Comparison of ENCODE assay signal across 14 cellular contexts in the genomic region with DNA sequence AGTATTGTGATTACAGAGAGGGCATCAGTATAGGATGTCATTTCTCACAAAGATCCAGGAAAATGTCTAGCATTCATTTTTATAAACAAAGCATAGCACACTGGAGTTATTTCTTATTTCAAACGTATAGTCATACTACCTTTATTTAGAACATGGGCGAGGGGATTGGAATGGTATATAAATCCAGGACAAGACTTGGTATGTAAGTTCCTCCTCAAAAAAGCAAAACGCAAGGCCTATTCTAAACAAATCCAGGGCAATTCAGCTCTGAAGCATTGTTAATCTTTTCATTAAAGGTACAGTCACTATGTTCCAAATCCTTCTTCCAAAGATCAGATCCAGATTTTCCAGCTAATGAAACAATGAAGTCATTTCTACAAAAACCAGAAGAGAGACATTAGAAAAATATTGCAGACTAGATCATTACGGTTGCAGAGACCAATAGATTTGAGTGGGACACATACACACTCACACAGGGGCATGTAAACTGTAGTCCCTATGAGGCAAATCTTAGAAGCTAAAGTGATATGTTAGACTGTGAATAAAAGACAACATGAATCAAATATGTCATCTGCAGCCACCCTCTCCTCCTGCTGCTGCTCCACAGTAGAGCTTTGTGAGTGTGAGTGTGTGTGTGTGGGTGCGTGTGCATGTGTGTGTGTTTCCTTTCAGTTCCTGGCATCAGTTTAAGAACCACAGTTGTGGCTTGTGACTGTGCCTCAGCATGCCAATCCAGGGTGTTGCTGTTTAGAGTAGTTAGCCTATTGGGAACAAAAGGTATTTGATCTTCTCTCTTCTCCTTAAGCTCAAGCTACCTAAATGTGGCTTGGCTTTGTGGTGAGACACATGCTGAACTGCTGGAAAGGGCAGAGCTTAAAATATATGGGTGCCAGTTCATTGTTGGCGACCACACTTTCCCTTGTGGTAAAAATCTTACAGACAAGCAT.
DNase-seq lines count a peak whose midpoint lies in the region; ATAC-seq and TF ChIP-seq lines count a peak whose summit lies in the region.
"Had no signal": no experiment of that assay in that cellular context is flagged by ENCODE, and none has a peak within 500 bp of the region (broad histone marks: within the 10 kb centered on the region; RNA-seq: fewer than 3 reads in every experiment).

No MANE protein-coding gene starts in this region.

- no peaks in the 10 kb centered on the region for H3K36me3 Mint-ChIP-seq in nephron (ENCODE audit: low read depth)

- DNase-seq in AG09319 (ENCODE audit: extremely low read depth, low read depth), result peak; percentile 52
- peak; percentile 86 for DNase-seq in MV-4-11 (lab: John Stamatoyannopoulos, UW)
- DNase-seq in MM.1S, result no peak
- no peak for DNase-seq in NCI-H1417 (lab: John Stamatoyannopoulos, UW)
- DNase-seq: GOT3, hippocampal formation, NCI-H1105, NCI-H510A treated with DMSO at 0.1 percent for 48 hours, SHP77 had no signal

- H3K27me3 Mint-ChIP-seq in nephron (ENCODE audit: low read depth), result peaks cover 5% of the 10 kb centered on the region
- H3K27me3 Mint-ChIP-seq: B cell had no signal

- no peaks in the 10 kb centered on the region for H3K9me2 ChIP-seq in MM.1S (replicated peaks; ENCODE audit: insufficient read depth, low read length)

- peak; percentile 88 for ATAC-seq in esophagus mucosa
- ATAC-seq in GM19035 (IDR thresholded peaks at IDR 0.05; ENCODE audit: unreplicated experiment), result no peak
- ATAC-seq in HG03159 (IDR thresholded peaks at IDR 0.05; ENCODE audit: unreplicated experiment), result no peak

- H3K9ac ChIP-seq in MM.1S (ENCODE audit: low read length), result no peak overlapping the region

- H3K36me3 ChIP-seq in MM.1S (replicated peaks; ENCODE audit: insufficient read depth, low read length), result no peaks in the 10 kb centered on the region

- H3K27ac Mint-ChIP-seq in nephron, result peak overlapping the region in 2 of 3 experiments; percentile 49 to 75
- H3K27ac Mint-ChIP-seq: B cell had no signal

- no peak overlapping the region for H3K4me2 ChIP-seq in MM.1S (ENCODE audit: low read depth, low read length)

- H3K4me1 ChIP-seq in MM.1S (ENCODE audit: low read length), result no peaks in the 10 kb centered on the region

- no peaks in the 10 kb centered on the region for H3K27me3 ChIP-seq in MM.1S (replicated peaks; ENCODE audit: insufficient read depth, low read length)

- no peaks in the 10 kb centered on the region for H3F3A ChIP-seq in MM.1S (ENCODE audit: insufficient read depth, low read length)

- no peaks in the 10 kb centered on the region for H3K9me3 ChIP-seq in MM.1S (replicated peaks; ENCODE audit: insufficient read depth, low read length)

- H3K4me3 ChIP-seq in MM.1S (ENCODE audit: low read length), result no peak overlapping the region

- no peak overlapping the region for H3K4me3 Mint-ChIP-seq in nephron
- H3K4me3 Mint-ChIP-seq: B cell had no signal

- TF ChIP-seq CTCF in AG09319 (IDR thresholded peaks at IDR 0.05; ENCODE audit: low read depth, low read length) (no peak), nephron (IDR thresholded peaks at IDR 0.05; ENCODE audit: unreplicated experiment in 3 of 3) (no peak), MM.1S (IDR thresholded peaks at IDR 0.05; ENCODE audit: low read length) (no peak)

- no peak overlapping the region for H3K27ac ChIP-seq in MM.1S (ENCODE audit: low read length)

- H3K79me2 ChIP-seq in MM.1S (ENCODE audit: low read length), result no peaks in the 10 kb centered on the region

- H2AFZ ChIP-seq in MM.1S (ENCODE audit: low read length), result no peak overlapping the region

- no peaks in the 10 kb centered on the region for H4K20me1 ChIP-seq in MM.1S (ENCODE audit: insufficient read depth, low read length)

- H3K4me1 Mint-ChIP-seq in nephron, result peaks cover 22% of the 10 kb centered on the region
- H3K4me1 Mint-ChIP-seq: B cell had no signal

- H3K9me3 Mint-ChIP-seq in nephron, result no peaks in the 10 kb centered on the region

Comparison
In these comparisons a context has a peak if more than half of its experiments do, and no peak if none do; other contexts are left out.
1. DNase-seq: peak in AG09319 (single experiment) and MV-4-11 (single experiment); none in MM.1S (single experiment) and NCI-H1417 (0 of 3).